Comparison of ENCODE assay signal across 16 cellular contexts in the genomic region with DNA sequence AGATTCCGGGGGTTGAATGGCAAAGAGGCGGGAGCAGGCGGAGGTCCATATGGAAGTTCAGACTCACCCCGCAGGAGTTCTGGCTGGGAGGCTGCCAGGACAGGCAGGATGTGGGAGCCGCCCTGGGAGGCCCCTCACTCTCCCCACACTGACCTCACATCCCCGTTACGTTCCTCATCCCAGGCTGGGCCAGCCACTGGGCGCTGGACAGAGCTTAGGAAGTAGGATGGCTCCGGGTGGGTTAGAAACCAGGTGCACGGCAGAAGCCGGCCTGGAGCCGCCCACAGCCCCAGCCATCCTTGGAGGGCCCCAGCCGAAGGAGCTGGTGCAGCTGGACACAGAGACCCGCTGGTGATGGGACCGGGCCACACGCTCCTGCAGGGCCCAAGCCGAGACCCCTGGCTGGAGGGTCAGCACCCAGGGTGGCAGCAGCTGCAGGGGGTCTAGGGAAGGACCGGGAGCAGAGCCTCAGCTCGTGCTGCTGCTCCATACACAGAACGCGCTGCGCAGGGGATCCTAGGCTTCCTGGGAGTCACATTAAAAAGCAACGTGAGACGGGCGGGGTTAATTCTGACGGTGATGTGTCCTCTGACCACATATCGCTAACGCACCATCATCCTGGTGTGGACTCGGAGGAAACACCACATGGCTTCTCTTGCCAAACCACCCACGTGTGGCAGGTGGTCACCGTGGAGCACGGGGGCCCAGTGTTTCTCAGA.
DNase-seq lines count a peak whose midpoint lies in the region; ATAC-seq and TF ChIP-seq lines count a peak whose summit lies in the region.
"Had no signal": no experiment of that assay in that cellular context is flagged by ENCODE, and none has a peak within 500 bp of the region (broad histone marks: within the 10 kb centered on the region; RNA-seq: fewer than 3 reads in every experiment).

No MANE protein-coding gene starts in this region.

- H3K4me3 ChIP-seq in cardiac fibroblast (replicated peaks in 1 of 2; ENCODE audit: low read depth in 2 of 2, low read length in 2 of 2), result no peak overlapping the region
- no peak overlapping the region for H3K4me3 ChIP-seq in lung

- no peak overlapping the region for H3K4me3 Mint-ChIP-seq in stimulated activated naive CD8-positive, alpha-beta T cell treated with anti-CD3 and anti-CD28 coated beads, Interleukin-15, amount 100 ng/mL, for 72 hours
- H3K4me3 Mint-ChIP-seq: activated T-cell treated with anti-CD3 and anti-CD28 coated beads, Interleukin-2, amount 50 U/mL, for 24 hours had no signal

- peaks cover 14% of the 10 kb centered on the region for H3K4me1 Mint-ChIP-seq in stimulated activated naive CD8-positive, alpha-beta T cell treated with anti-CD3 and anti-CD28 coated beads, Interleukin-15, amount 100 ng/mL, for 72 hours
- H3K4me1 Mint-ChIP-seq: IgD-negative memory B cell had no signal

- DNase-seq in AG08396 (ENCODE audit: low spot score) (peak; percentile 3), GM03348 (ENCODE audit: low spot score) (peak; percentile 2), cardiac fibroblast (ENCODE audit: low read depth in 2 of 2) (peak; percentile 44 to 57), lung (ENCODE audit: low spot score) (peak; percentile 25), hippocampal formation (lab: John Stamatoyannopoulos, UW) (no peak)
- no peak for DNase-seq in stimulated activated naive CD8-positive, alpha-beta T cell treated with anti-CD3 and anti-CD28 coated beads, Interleukin-15, amount 100 ng/mL, for 72 hours
- DNase-seq: NCI-H1048, NCI-H2227 treated with DMSO at 0.1 percent for 48 hours, SW 1271 had no signal

- no peak for ATAC-seq in lung (ENCODE audit: insufficient read depth, low FRiP score)
- ATAC-seq in HG03045 (IDR thresholded peaks at IDR 0.05; ENCODE audit: unreplicated experiment), result no peak
- no peak for ATAC-seq in stimulated activated naive CD8-positive, alpha-beta T cell treated with anti-CD3 and anti-CD28 coated beads, Interleukin-15, amount 100 ng/mL, for 72 hours
- no peak for ATAC-seq in GM21619 (IDR thresholded peaks at IDR 0.05; ENCODE audit: unreplicated experiment)

- no peaks in the 10 kb centered on the region for H3K36me3 ChIP-seq in lung (ENCODE audit: control insufficient read depth in 2 of 2, insufficient read depth in 2 of 2, low read length in 2 of 2)
- H3K36me3 ChIP-seq: adrenal gland had no signal

- WGBS in lung, 2 donors, result 74 to 81% methylated on average over 32 of the region's 32 CpGs

- H3K9me3 ChIP-seq in lung (ENCODE audit: control insufficient read depth in 2 of 2, insufficient read depth in 1 of 2, low read length in 1 of 2), result peaks cover 0 to 2% of the 10 kb centered on the region in 2 donors
- H3K9me3 ChIP-seq: adrenal gland had no signal

- no peak for TF ChIP-seq CTCF in cardiac fibroblast (IDR thresholded peaks at IDR 0.05; ENCODE audit: low read depth, low read length)
- TF ChIP-seq CTCF in lung (IDR thresholded peaks at IDR 0.05; ENCODE audit: control extremely low read depth, extremely low read depth), result no peak

- no peak overlapping the region for H3K27ac Mint-ChIP-seq in stimulated activated naive CD8-positive, alpha-beta T cell treated with anti-CD3 and anti-CD28 coated beads, Interleukin-15, amount 100 ng/mL, for 72 hours
- H3K27ac Mint-ChIP-seq: activated T-cell treated with anti-CD3 and anti-CD28 coated beads, Interleukin-2, amount 50 U/mL, for 24 hours; B cell; IgD-negative memory B cell had no signal

- peaks cover 25% of the 10 kb centered on the region for H3K27me3 Mint-ChIP-seq in stimulated activated naive CD8-positive, alpha-beta T cell treated with anti-CD3 and anti-CD28 coated beads, Interleukin-15, amount 100 ng/mL, for 72 hours

- no peaks in the 10 kb centered on the region for H3K27me3 ChIP-seq in lung (ENCODE audit: control insufficient read depth, insufficient read depth)
- H3K27me3 ChIP-seq: adrenal gland had no signal

- H3K4me1 ChIP-seq in lung (ENCODE audit: control insufficient read depth in 2 of 2, insufficient read depth in 2 of 2, low read length in 2 of 2), result peaks cover 0 to 11% of the 10 kb centered on the region in 2 donors

- H3K9me3 Mint-ChIP-seq in stimulated activated naive CD8-positive, alpha-beta T cell treated with anti-CD3 and anti-CD28 coated beads, Interleukin-15, amount 100 ng/mL, for 72 hours, result no peaks in the 10 kb centered on the region
- H3K9me3 Mint-ChIP-seq: activated T-cell treated with anti-CD3 and anti-CD28 coated beads, Interleukin-2, amount 50 U/mL, for 24 hours; IgD-negative memory B cell had no signal

- no peak overlapping the region for H3K27ac ChIP-seq in lung (ENCODE audit: low read depth in 1 of 2, low read length in 1 of 2)
- H3K27ac ChIP-seq: parathyroid adenoma had no signal

Comparison
In these comparisons a context has a peak if more than half of its experiments do, and no peak if none do; other contexts are left out.
1. DNase-seq: peak in AG08396 (single experiment), GM03348 (single experiment), cardiac fibroblast (2 of 2) and lung (single experiment); none in stimulated activated naive CD8-positive, alpha-beta T cell treated with anti-CD3 and anti-CD28 coated beads, Interleukin-15, amount 100 ng/mL, for 72 hours (0 of 2) and hippocampal formation (0 of 2).